Comparison of ENCODE assay signal across 2 cellular contexts in genomic region chr17:80421381-80422090, GRCh38.
TF ChIP-seq lines count a peak whose summit lies in the region.

No MANE protein-coding gene starts in this region.

TF ChIP-seq in SK-N-SH, 30 proteins besides CTCF, POLR2A, EP300 and RAD21 (continued from another document):
- TF ChIP-seq PBX3 (IDR thresholded peaks at IDR 0.05) = 0 out of 2 replicates have a peak, but pooled peaks have one; percentile 5
TF ChIP-seq in SK-N-SH: peak in this region for 1.

TF ChIP-seq in SK-N-SH treated with all-trans-retinoic acid at 6 μM for 48 hours, 23 proteins besides CTCF, POLR2A, EP300 and RAD21 (continued from another document):
- TF ChIP-seq ZNF565 (CRISPR knock-in tag; conservative IDR thresholded peaks at IDR 0.05; ENCODE audit: low read depth) (no peak), TOX (CRISPR knock-in tag; IDR thresholded peaks at IDR 0.05; ENCODE audit: borderline replicate concordance) (no peak), ZFP3 (CRISPR knock-in tag; IDR thresholded peaks at IDR 0.05) (no peak), CSDC2 (CRISPR knock-in tag; IDR thresholded peaks at IDR 0.05) (no peak), TCF4 (CRISPR knock-in tag; IDR thresholded peaks at IDR 0.05; ENCODE audit: borderline replicate concordance) (no peak), ZNF70 (CRISPR knock-in tag; IDR thresholded peaks at IDR 0.05) (no peak), ESRRG (CRISPR knock-in tag; IDR thresholded peaks at IDR 0.05) (no peak), PPARA (CRISPR knock-in tag; IDR thresholded peaks at IDR 0.05; ENCODE audit: borderline replicate concordance) (no peak), ARNTL (CRISPR knock-in tag; IDR thresholded peaks at IDR 0.05; ENCODE audit: borderline replicate concordance, low read depth) (no peak)
TF ChIP-seq in SK-N-SH treated with all-trans-retinoic acid at 6 μM for 48 hours: peak in this region for 0.
